Comparison of ENCODE assay signal across 23 cellular contexts in the genomic region with DNA sequence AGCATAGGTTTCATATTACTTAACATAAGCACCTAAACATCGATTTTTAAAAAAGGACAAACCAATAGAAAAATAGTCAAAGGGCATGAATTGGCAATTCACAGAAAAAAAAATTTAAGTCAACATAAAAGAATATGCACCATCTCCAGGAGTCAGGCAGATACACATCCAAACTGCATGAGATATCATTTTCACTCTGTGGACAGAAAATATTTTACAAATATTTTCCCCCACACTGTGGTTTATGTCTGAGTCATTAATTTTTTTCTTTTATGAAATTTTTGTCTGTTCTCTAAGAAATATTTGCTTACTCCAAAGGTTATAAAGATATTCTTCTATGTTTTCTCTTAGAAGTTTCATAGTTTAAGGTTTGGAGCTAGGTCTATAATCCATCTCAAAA.
DNase-seq lines count a peak whose midpoint lies in the region; ATAC-seq and TF ChIP-seq lines count a peak whose summit lies in the region.
"Had no signal": no experiment of that assay in that cellular context is flagged by ENCODE, and none has a peak within 500 bp of the region (broad histone marks: within the 10 kb centered on the region; RNA-seq: fewer than 3 reads in every experiment).

No MANE protein-coding gene starts in this region.

- no TSS peak for BruUV-seq in mammary epithelial cell (replicated peaks; lab: Mats Ljungman, UMichigan)

- H3K9ac ChIP-seq in mammary epithelial cell (ENCODE audit: insufficient read depth, low read length): no peak overlapping the region
- H3K9ac ChIP-seq: KMS-11 had no signal

- no peaks in the 10 kb centered on the region for H3K27me3 ChIP-seq in mammary epithelial cell (ENCODE audit: insufficient read depth, low read length)
- H3K27me3 ChIP-seq in breast epithelium: no peaks in the 10 kb centered on the region
- H3K27me3 ChIP-seq in upper lobe of left lung: no peaks in the 10 kb centered on the region

- H3K4me2 ChIP-seq in mammary epithelial cell (ENCODE audit: insufficient read depth, low read depth, low read length): no peak overlapping the region
- H3K4me2 ChIP-seq: KMS-11 had no signal

- peak; percentile 12 for DNase-seq in mammary epithelial cell
- no peak for DNase-seq in breast epithelium (ENCODE audit: low spot score in 2 of 2)
- peak; percentile 71 for DNase-seq in amniotic epithelial cell (ENCODE audit: low read depth)
- peak; percentile 47 for DNase-seq in myocyte (ENCODE audit: low read depth)
- DNase-seq in natural killer cell: no peak
- no peak for DNase-seq in Kasumi-1 (lab: John Stamatoyannopoulos, UW)
- DNase-seq in upper lobe of left lung: no peak
- DNase-seq: AML-193; C1 segment of cervical spinal cord; Calu3; CD8-positive, alpha-beta memory T cell; DMS153; NCI-H1417; NCI-H187; NCI-H446 treated with DMSO at 0.1 percent for 48 hours; NCI-H526 treated with DMSO at 0.1 percent for 48 hours; OCI-M1; SW 1271 had no signal

- H3K36me3 Mint-ChIP-seq in natural killer cell: no peaks in the 10 kb centered on the region

- H3K4me1 Mint-ChIP-seq in natural killer cell: peaks cover 0 to 2% of the 10 kb centered on the region in 2 donors
- H3K4me1 Mint-ChIP-seq: CD8-positive, alpha-beta memory T cell had no signal

- H3K36me3 ChIP-seq in mammary epithelial cell (ENCODE audit: insufficient read depth, low read length): no peaks in the 10 kb centered on the region
- no peaks in the 10 kb centered on the region for H3K36me3 ChIP-seq in breast epithelium
- H3K36me3 ChIP-seq in upper lobe of left lung: no peaks in the 10 kb centered on the region

- H3K4me3 ChIP-seq in mammary epithelial cell (replicated peaks in 1 of 3; ENCODE audit: insufficient read depth in 1 of 3, low read depth in 2 of 3, low read length in 3 of 3) (no peak overlapping the region), breast epithelium (no peak overlapping the region), upper lobe of left lung (no peak overlapping the region)

- no peaks in the 10 kb centered on the region for H3K9me3 ChIP-seq in mammary epithelial cell (replicated peaks; ENCODE audit: insufficient read depth, low read length)
- peaks cover 0 to 11% of the 10 kb centered on the region in 2 donors for H3K9me3 ChIP-seq in breast epithelium
- H3K9me3 ChIP-seq in upper lobe of left lung: peaks cover 0 to 11% (median 0%) of the 10 kb centered on the region in 4 donors

- dilution Hi-C loops in mammary epithelial cell (cut with HindIII; ENCODE audit: low sequenced_read_pairs): no loop called here

- TF ChIP-seq CTCF in mammary epithelial cell (conservative IDR thresholded peaks at IDR 0.05 in 1 of 2, IDR thresholded peaks at IDR 0.05 in 1 of 2; ENCODE audit: extremely low read depth in 1 of 2, insufficient read depth in 1 of 2, low read depth in 1 of 2, low read length in 2 of 2) (no peak), breast epithelium (IDR thresholded peaks at IDR 0.05) (no peak), natural killer cell (IDR thresholded peaks at IDR 0.05) (no peak), upper lobe of left lung (IDR thresholded peaks at IDR 0.05) (no peak)

- H3K4me1 ChIP-seq in mammary epithelial cell (ENCODE audit: insufficient read depth, low read length): no peaks in the 10 kb centered on the region
- H3K4me1 ChIP-seq in breast epithelium: no peaks in the 10 kb centered on the region
- H3K4me1 ChIP-seq in upper lobe of left lung: peaks cover 0 to 4% (median under 1%) of the 10 kb centered on the region in 4 donors

- CTCF ChIA-PET in mammary epithelial cell (lab: Charles Lee; ENCODE audit: low non-redundant PET): no interaction called here

- no peak overlapping the region for H3K27ac Mint-ChIP-seq in natural killer cell
- H3K27ac Mint-ChIP-seq: CD8-positive, alpha-beta memory T cell had no signal

- ATAC-seq in natural killer cell (no peak), HG03520 (IDR thresholded peaks at IDR 0.05; ENCODE audit: unreplicated experiment) (no peak), upper lobe of left lung (ENCODE audit: low FRiP score in 2 of 2) (no peak)
- ATAC-seq: Right ventricle myocardium inferior had no signal

- no peaks in the 10 kb centered on the region for H3K79me2 ChIP-seq in mammary epithelial cell (ENCODE audit: insufficient read depth, low read length)

- peaks cover 0 to 3% of the 10 kb centered on the region in 2 donors for H3K27me3 Mint-ChIP-seq in natural killer cell (ENCODE audit: low read depth in 2 of 2)

- TF ChIP-seq POLR2A in breast epithelium (IDR thresholded peaks at IDR 0.05): no peak
- TF ChIP-seq POLR2A in upper lobe of left lung (IDR thresholded peaks at IDR 0.05): no peak

- TF ChIP-seq EP300 in upper lobe of left lung (IDR thresholded peaks at IDR 0.05): no peak

- in situ Hi-C loops in mammary epithelial cell (cut with MboI; ENCODE audit: low sequenced_read_pairs in 2 of 2): no loop called here

- no peak overlapping the region for H3K4me3 Mint-ChIP-seq in natural killer cell
- H3K4me3 Mint-ChIP-seq: CD8-positive, alpha-beta memory T cell had no signal

- WGBS in mammary epithelial cell (ENCODE audit: low coverage, missing lambda C conversion rate): 95% methylated on average over 1 of the region's 1 CpG
- WGBS in upper lobe of left lung, 2 donors: 75 to 82% methylated on average over 1 of the region's 1 CpG

- H4K20me1 ChIP-seq in mammary epithelial cell (ENCODE audit: insufficient read depth, low read length): no peaks in the 10 kb centered on the region

- H2AFZ ChIP-seq in mammary epithelial cell (ENCODE audit: low read depth, low read length): no peak overlapping the region

- H3K27ac ChIP-seq in mammary epithelial cell (ENCODE audit: insufficient read depth, low read depth, low read length) (no peak overlapping the region), breast epithelium (no peak overlapping the region), upper lobe of left lung (no peak overlapping the region)
- H3K27ac ChIP-seq: 22Rv1, HL-60, KMS-11 had no signal

- intact Hi-C loops in mammary epithelial cell (cut with micrococcal nuclease) (no loop called here), breast epithelium (cut with DNase I; ENCODE audit: low total_unique reads) (no loop called here), natural killer cell (cut with micrococcal nuclease) (no loop called here)

- H3K9me3 Mint-ChIP-seq in natural killer cell: no peaks in the 10 kb centered on the region

Comparison
In these comparisons a context has a peak if more than half of its experiments do, and no peak if none do; other contexts are left out.
1. DNase-seq: peak in mammary epithelial cell (single experiment), amniotic epithelial cell (single experiment) and myocyte (single experiment); none in breast epithelium (0 of 2), natural killer cell (single experiment), Kasumi-1 (0 of 2) and upper lobe of left lung (0 of 2).